ENCODE assay signal across 30 cellular contexts in the genomic region with DNA sequence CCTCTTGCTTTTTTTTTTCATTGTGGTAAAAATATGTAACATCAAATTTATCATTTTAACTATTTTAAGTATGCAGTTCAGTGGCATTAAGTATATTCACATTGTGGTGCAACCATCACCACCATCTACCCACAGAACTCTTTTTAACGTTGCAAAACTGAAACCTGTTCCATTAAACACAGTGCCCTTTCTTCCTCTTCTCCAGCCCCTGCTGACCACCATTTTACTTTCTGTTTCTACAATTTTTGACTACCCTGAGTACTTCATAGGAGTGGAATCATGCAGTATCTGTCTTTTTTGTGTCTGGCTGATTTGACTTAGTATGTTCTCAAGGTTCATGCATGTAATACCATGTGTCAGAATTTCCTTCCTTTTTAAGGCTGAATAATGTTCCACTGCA.
DNase-seq lines count a peak whose midpoint lies in the region; ATAC-seq, FAIRE-seq and TF ChIP-seq lines count a peak whose summit lies in the region.
"Had no signal": no experiment of that assay in that cellular context is flagged by ENCODE, and none has a peak within 500 bp of the region (broad histone marks: within the 10 kb centered on the region; RNA-seq: fewer than 3 reads in every experiment).

No MANE protein-coding gene starts in this region.

- TF ChIP-seq CTCF in GM12878 (IDR thresholded peaks at IDR 0.05 in 2 of 3, conservative IDR thresholded peaks at IDR 0.05 in 1 of 3; ENCODE audit: control insufficient read depth in 2 of 3, extremely low read depth in 1 of 3, insufficient read depth in 1 of 3, low read depth in 3 of 3, low read length in 3 of 3), result no peak

- BruUV-seq in GM12878 (replicated peaks; lab: Mats Ljungman, UMichigan), result no TSS peak

- H2BK120ac ChIP-seq in neuronal stem cell (ENCODE audit: low read depth, low read length), result no peak overlapping the region

- CTCF ChIA-PET in GM12878 (lab: Yijun Ruan, JAX), result no interaction called here

- no peaks in the 10 kb centered on the region for H4K20me1 ChIP-seq in GM12878 (ENCODE audit: control insufficient read depth, insufficient read depth)
- H4K20me1 ChIP-seq: BLaER1 had no signal

- H3K4ac ChIP-seq in neuronal stem cell (ENCODE audit: low read length), result no peak overlapping the region

- DNase-seq in MV-4-11 (lab: John Stamatoyannopoulos, UW) (peak; percentile 96), GM12878 (ENCODE audit: low read depth, low spot score) (no peak), NCI-H1105 (lab: John Stamatoyannopoulos, UW) (no peak), SK-N-DZ (ENCODE audit: low spot score) (no peak), neuronal stem cell (ENCODE audit: low spot score) (no peak)
- DNase-seq: activated CD4-positive, alpha-beta memory T cell treated with anti-CD3 and anti-CD28 coated beads for 36 hours; activated CD8-positive, alpha-beta memory T cell treated with anti-CD3 and anti-CD28 coated beads, Interleukin-2, amount 50 U/mL, for 48 hours; activated naive CD4-positive, alpha-beta T cell treated with Interleukin-2 at 50 U/mL for 16 hours; caudate nucleus; DMS 273 treated with DMSO at 0.1 percent for 48 hours; effector CD8-positive, alpha-beta T cell; EL; GOT3; HFFc6; hypothalamus; lower lobe of right lung; naive thymus-derived CD8-positive, alpha-beta T cell; NCI-H1436; NCI-H2081 treated with DMSO at 0.1 percent for 48 hours; NCI-H2227 treated with DMSO at 0.1 percent for 48 hours; NCI-H748 treated with DMSO at 0.1 percent for 48 hours; SK-N-SH; stimulated activated CD4-positive, alpha-beta T cell treated with anti-CD3 and anti-CD28 coated beads, Interleukin-4, amount 100 ng/mL, for 4 hours; upper lobe of right lung had no signal

- TF ChIP-seq EP300 in GM12878 (IDR thresholded peaks at IDR 0.05; ENCODE audit: borderline replicate concordance in 1 of 2, control insufficient read depth in 1 of 2, low read depth in 2 of 2, low read length in 2 of 2), result no peak

- H3K14ac ChIP-seq in neuronal stem cell (ENCODE audit: low read length), result no peak overlapping the region

- ATAC-seq in GM18870 (IDR thresholded peaks at IDR 0.05; ENCODE audit: unreplicated experiment) (peak; percentile 72), HG02981 (IDR thresholded peaks at IDR 0.05; ENCODE audit: unreplicated experiment) (peak; percentile 70), GM12878 (peak; percentile 50), HG02678 (IDR thresholded peaks at IDR 0.05; ENCODE audit: unreplicated experiment) (no peak)
- ATAC-seq: activated CD4-positive, CD25-positive, alpha-beta regulatory T cell treated with anti-CD3 and anti-CD28 coated beads, Interleukin-2, amount 50 U/mL, for 24 hours; lower lobe of right lung; naive thymus-derived CD8-positive, alpha-beta T cell; upper lobe of right lung had no signal

- TF ChIP-seq POLR2A in GM12878 (IDR thresholded peaks at IDR 0.05; ENCODE audit: low read depth, low read length), result no peak

- H2AFZ ChIP-seq in GM12878 (ENCODE audit: control insufficient read depth, low read depth, low read length), result no peak overlapping the region
- H2AFZ ChIP-seq in neuronal stem cell (ENCODE audit: low read length), result no peak overlapping the region

- H3K9ac ChIP-seq in GM12878 (ENCODE audit: control insufficient read depth, insufficient read depth, low read length) (no peak overlapping the region), neuronal stem cell (ENCODE audit: low read depth, low read length, poor library complexity) (no peak overlapping the region)
- H3K9ac ChIP-seq: BLaER1, SK-N-SH had no signal

- no peak overlapping the region for H2BK12ac ChIP-seq in neuronal stem cell (ENCODE audit: low read length)

- H3K27me3 ChIP-seq in GM12878 (replicated peaks in 1 of 2; ENCODE audit: control insufficient read depth in 2 of 2, insufficient read depth in 2 of 2, low read length in 1 of 2) (no peaks in the 10 kb centered on the region), neuronal stem cell (ENCODE audit: control insufficient read depth in 3 of 3, insufficient read depth in 3 of 3, low read depth in 1 of 3, low read length in 3 of 3) (no peaks in the 10 kb centered on the region)
- H3K27me3 ChIP-seq: BLaER1, upper lobe of right lung had no signal

- no peaks in the 10 kb centered on the region for H3K79me2 ChIP-seq in GM12878 (ENCODE audit: control insufficient read depth, insufficient read depth, low read length)

- no peak overlapping the region for H2BK5ac ChIP-seq in neuronal stem cell (ENCODE audit: low read length)

- in situ Hi-C loops in GM12878 (cut with MboI), result no loop called here

- H3K4me3 ChIP-seq in GM12878 (no peak overlapping the region), neuronal stem cell (ENCODE audit: low read length in 2 of 2) (no peak overlapping the region)
- H3K4me3 ChIP-seq: BLaER1, coronary artery, lower lobe of right lung, upper lobe of right lung had no signal

- H4K8ac ChIP-seq in neuronal stem cell (ENCODE audit: low read depth, low read length), result no peak overlapping the region

- no peaks in the 10 kb centered on the region for H3K36me3 ChIP-seq in GM12878 (ENCODE audit: control insufficient read depth in 2 of 2, insufficient read depth in 2 of 2, low read length in 1 of 2)
- no peaks in the 10 kb centered on the region for H3K36me3 ChIP-seq in neuronal stem cell (replicated peaks in 1 of 2; ENCODE audit: control insufficient read depth in 2 of 2, insufficient read depth in 2 of 2, low read length in 2 of 2)
- H3K36me3 ChIP-seq: BLaER1, lower lobe of right lung, upper lobe of right lung had no signal

- intact Hi-C loops in GM12878 (cut with micrococcal nuclease; ENCODE audit: unreplicated experiment), result no loop called here

- H3K79me1 ChIP-seq in neuronal stem cell (ENCODE audit: low read depth, low read length), result no peaks in the 10 kb centered on the region

- H3K4me1 ChIP-seq in GM12878 (ENCODE audit: control insufficient read depth, insufficient read depth, low read length) (no peaks in the 10 kb centered on the region), neuronal stem cell (ENCODE audit: control insufficient read depth in 2 of 2, insufficient read depth in 1 of 2, low read depth in 1 of 2, low read length in 2 of 2) (no peaks in the 10 kb centered on the region)
- H3K4me1 ChIP-seq: BLaER1, upper lobe of right lung had no signal

- H2AK5ac ChIP-seq in neuronal stem cell (ENCODE audit: low read depth, low read length), result no peak overlapping the region

- H3K27ac ChIP-seq in GM12878 (ENCODE audit: control insufficient read depth, insufficient read depth), result no peak overlapping the region
- no peak overlapping the region for H3K27ac ChIP-seq in neuronal stem cell (replicated peaks; ENCODE audit: low read length)
- H3K27ac ChIP-seq: BLaER1, coronary artery, lower lobe of right lung, upper lobe of right lung had no signal

- SMC1A ChIA-PET in GM12878 (lab: Charles Lee; ENCODE audit: uncharacterized antibody, unreplicated experiment), result no interaction called here

- H3K9me3 ChIP-seq in GM12878 (replicated peaks; ENCODE audit: control insufficient read depth, insufficient read depth, low read length) (no peaks in the 10 kb centered on the region), neuronal stem cell (replicated peaks in 1 of 2; ENCODE audit: control insufficient read depth in 2 of 2, insufficient read depth in 1 of 2, low read depth in 1 of 2, low read length in 2 of 2) (no peaks in the 10 kb centered on the region)
- H3K9me3 ChIP-seq: lower lobe of right lung, SK-N-SH, upper lobe of right lung had no signal

- no peak for TF ChIP-seq RAD21 in GM12878 (IDR thresholded peaks at IDR 0.05; ENCODE audit: insufficient read depth, low read depth, low read length)

- RAD21 ChIA-PET in GM12878 (lab: Charles Lee; ENCODE audit: unreplicated experiment), result no interaction called here

- 6% methylated on average over 1 of the region's 1 CpG for WGBS in GM12878 (ENCODE audit: insufficient coverage, insufficient replicate concordance, low lambda C conversion rate, missing lambda C conversion rate)
- no CpG with 5 or more reads among the region's 1 CpG for WGBS in neuronal stem cell (ENCODE audit: extremely low coverage in 2 of 2, insufficient read length in 2 of 2, insufficient replicate concordance in 1 of 2), 2 donors

- no peak overlapping the region for H4K91ac ChIP-seq in neuronal stem cell (ENCODE audit: low read depth, low read length, poor library complexity)

- POLR2A ChIA-PET in GM12878 (lab: Charles Lee), result no interaction called here

- H2BK15ac ChIP-seq in neuronal stem cell (ENCODE audit: low read length), result no peak overlapping the region

- H3K23ac ChIP-seq in neuronal stem cell (ENCODE audit: low read depth, low read length, poor library complexity), result no peak overlapping the region

- no peak for FAIRE-seq in GM12878 (lab: Jason Lieb, UNC)

- H3K4me2 ChIP-seq in GM12878 (ENCODE audit: control insufficient read depth, insufficient read depth) (no peak overlapping the region), neuronal stem cell (ENCODE audit: insufficient read depth, low read length, poor library complexity, severe bottlenecking) (no peak overlapping the region)
- H3K4me2 ChIP-seq: BLaER1, SK-N-SH had no signal

- H3K18ac ChIP-seq in neuronal stem cell (ENCODE audit: low read length), result no peak overlapping the region

TF ChIP-seq in GM12878, 131 proteins besides CTCF, POLR2A, EP300 and RAD21:
- TF ChIP-seq MTA3 (IDR thresholded peaks at IDR 0.05; ENCODE audit: borderline replicate concordance, low read length) (no peak), JUND (IDR thresholded peaks at IDR 0.05; ENCODE audit: low read depth, low read length) (no peak), JUNB (IDR thresholded peaks at IDR 0.05) (no peak), IKZF1 (conservative IDR thresholded peaks at IDR 0.05) (no peak), NR2F1 (conservative IDR thresholded peaks at IDR 0.05) (no peak), FOXK2 (IDR thresholded peaks at IDR 0.05) (no peak)
TF ChIP-seq in GM12878: peak in this region for 0.
